ENCODE assay signal across 19 cellular contexts in genomic region chr3:60673123-60673522, GRCh38.
"Had no signal": no experiment of that assay in that cellular context is flagged by ENCODE, and none has a peak within 500 bp of the region (broad histone marks: within the 10 kb centered on the region; RNA-seq: fewer than 3 reads in every experiment).

No MANE protein-coding gene starts in this region.

- H3K4me1 ChIP-seq: heart right ventricle, left ventricle myocardium inferior, lower lobe of right lung, psoas muscle had no signal

- H3K27me3 ChIP-seq: dorsolateral prefrontal cortex, heart right ventricle had no signal

- H3K27me3 Mint-ChIP-seq: memory B cell; naive thymus-derived CD4-positive, alpha-beta T cell had no signal

- H3K4me3 Mint-ChIP-seq: immature natural killer cell, memory B cell, nephron progenitor cell had no signal

- H3K4me1 Mint-ChIP-seq: immature natural killer cell, memory B cell, nephron progenitor cell had no signal

- H3K4me3 ChIP-seq: coronary artery, dorsolateral prefrontal cortex, heart right ventricle, left ventricle myocardium inferior, lower lobe of right lung, psoas muscle, skin epidermis had no signal

- H3K9me3 ChIP-seq: lower lobe of right lung had no signal

- DNase-seq: dorsolateral prefrontal cortex; effector CD8-positive, alpha-beta T cell; heart right ventricle; immature natural killer cell; left cardiac atrium; left ventricle myocardium inferior; lower lobe of right lung; naive thymus-derived CD4-positive, alpha-beta T cell; nephron progenitor cell; psoas muscle; retina; stimulated activated CD4-positive, alpha-beta T cell treated with anti-CD3 and anti-CD28 coated beads, Interleukin-12 subunit alpha, Interleukin-12 subunit beta, amount 100 ng/mL, for 4 hours; stimulated activated naive CD4-positive, alpha-beta T cell had no signal

- H3K27ac ChIP-seq: coronary artery, dorsolateral prefrontal cortex, heart right ventricle, left ventricle myocardium inferior, lower lobe of right lung, psoas muscle, skin epidermis had no signal

- H3K36me3 ChIP-seq: heart right ventricle, left ventricle myocardium inferior, lower lobe of right lung had no signal

- H3K36me3 Mint-ChIP-seq: memory B cell had no signal

- ATAC-seq: heart right ventricle; left cardiac atrium; lower lobe of right lung; naive thymus-derived CD4-positive, alpha-beta T cell; psoas muscle; sciatic nerve had no signal

- FAIRE-seq: frontal cortex, keratinocyte had no signal

- H3K27ac Mint-ChIP-seq: immature natural killer cell; memory B cell; naive thymus-derived CD4-positive, alpha-beta T cell; nephron progenitor cell had no signal
